In genomic region chr5:38885208-38885607, GRCh38 we compare ENCODE assay signal across 4 cellular contexts. TPM values are rescaled to one million over a fixed set of nuclear protein-coding genes. Genes with fewer than 3 reads are reported as not detected.
"Had no signal": no experiment of that assay in that cellular context is flagged by ENCODE, and none has a peak within 500 bp of the region (broad histone marks: within the 10 kb centered on the region; RNA-seq: fewer than 3 reads in every experiment).

No MANE protein-coding gene starts in this region.

- DNase-seq: GDM1, GF-D8 had no signal

- H3K4me3 ChIP-seq: GM12878 had no signal

- ATAC-seq: GM12878 had no signal

RNA-seq across cellular contexts. Expression of gene OSMR, which starts 39.4 kb away (rescaled TPM):
- total RNA-seq: G401 had no signal
